Comparison of ENCODE assay signal across 8 cellular contexts in genomic region chr7:127396184-127396583, GRCh38. TPM values are rescaled to one million over a fixed set of nuclear protein-coding genes. Genes with fewer than 3 reads are reported as not detected.
A peak's percentile ranks its signal among the peaks of the same experiment; 100 is the strongest.
DNase-seq lines count a peak whose midpoint lies in the region; ATAC-seq and TF ChIP-seq lines count a peak whose summit lies in the region.

No MANE protein-coding gene starts in this region.

- no peak for DNase-seq in AG04450 (ENCODE audit: low read depth, low spot score)
- DNase-seq in activated naive CD8-positive, alpha-beta T cell treated with anti-CD3 and anti-CD28 coated beads for 36 hours = peak; percentile 61
- DNase-seq in islet precursor cell = no peak
- no peak for DNase-seq in mucosa of gallbladder (ENCODE audit: low spot score)
- no peak for DNase-seq in colonic mucosa
- no peak for DNase-seq in mucosa of descending colon

- H3K4me1 Mint-ChIP-seq in activated naive CD8-positive, alpha-beta T cell treated with anti-CD3 and anti-CD28 coated beads for 36 hours = peaks cover 24% of the 10 kb centered on the region

- no peak overlapping the region for H3K9ac ChIP-seq in colonic mucosa (ENCODE audit: low read depth in 2 of 2, low read length in 2 of 2)

- ATAC-seq in GM18505 (IDR thresholded peaks at IDR 0.05; ENCODE audit: unreplicated experiment) = peak; percentile 24
- peak; percentile 31 for ATAC-seq in HG03571 (IDR thresholded peaks at IDR 0.05; ENCODE audit: unreplicated experiment)
- ATAC-seq in mucosa of descending colon = no peak

- H3K27me3 Mint-ChIP-seq in activated naive CD8-positive, alpha-beta T cell treated with anti-CD3 and anti-CD28 coated beads for 36 hours = no peaks in the 10 kb centered on the region

- intact Hi-C loops in colonic mucosa (cut with DNase I) (no loop called here), mucosa of descending colon (cut with DNase I, micrococcal nuclease) (no loop called here)

- H3K27me3 ChIP-seq in AG04450 (ENCODE audit: control insufficient read depth, insufficient read depth, low read length) (peaks cover 4% of the 10 kb centered on the region), colonic mucosa (no peaks in the 10 kb centered on the region)

- CTCF ChIA-PET in AG04450 (lab: Charles Lee) = interaction anchor here (1.1 kb wide), 1 partner anchor 48 kb away, joined by 4 read pairs; no protein-coding TSS in a partner anchor

- no peaks in the 10 kb centered on the region for H3K4me1 ChIP-seq in colonic mucosa
- no peaks in the 10 kb centered on the region for H3K4me1 ChIP-seq in mucosa of descending colon (ENCODE audit: low read depth)

- no peak for TF ChIP-seq POLR2A in GM18505 (IDR thresholded peaks at IDR 0.05; ENCODE audit: borderline replicate concordance, extremely low read depth, insufficient read depth, insufficient read length)

- H3K27ac ChIP-seq in AG04450 (ENCODE audit: low read depth, low read length) (no peak overlapping the region), colonic mucosa (no peak overlapping the region)

- POLR2A ChIA-PET in AG04450 (lab: Yijun Ruan, JAX) = no interaction called here

- no peaks in the 10 kb centered on the region for H3K36me3 ChIP-seq in colonic mucosa
- H3K36me3 ChIP-seq in mucosa of descending colon (ENCODE audit: low read depth) = no peaks in the 10 kb centered on the region

- H3K9me3 Mint-ChIP-seq in activated naive CD8-positive, alpha-beta T cell treated with anti-CD3 and anti-CD28 coated beads for 36 hours = peaks cover 9% of the 10 kb centered on the region

- H3K27ac Mint-ChIP-seq in activated naive CD8-positive, alpha-beta T cell treated with anti-CD3 and anti-CD28 coated beads for 36 hours = no peak overlapping the region

- peak; percentile 22 for TF ChIP-seq CTCF in AG04450 (IDR thresholded peaks at IDR 0.05; ENCODE audit: low read depth, low read length)
- TF ChIP-seq CTCF in colonic mucosa (IDR thresholded peaks at IDR 0.05) = no peak
- no peak for TF ChIP-seq CTCF in mucosa of descending colon (IDR thresholded peaks at IDR 0.05)

- H3K36me3 Mint-ChIP-seq in activated naive CD8-positive, alpha-beta T cell treated with anti-CD3 and anti-CD28 coated beads for 36 hours = peaks cover 6% of the 10 kb centered on the region

- no peak overlapping the region for H3K4me3 Mint-ChIP-seq in activated naive CD8-positive, alpha-beta T cell treated with anti-CD3 and anti-CD28 coated beads for 36 hours

- no peak overlapping the region for H3K4me3 ChIP-seq in AG04450 (ENCODE audit: low read depth, low read length)
- no peak overlapping the region for H3K4me3 ChIP-seq in colonic mucosa
- no peak overlapping the region for H3K4me3 ChIP-seq in mucosa of descending colon

- H3K9me3 ChIP-seq in AG04450 (ENCODE audit: control insufficient read depth, insufficient read depth, low read length) (no peaks in the 10 kb centered on the region; the same call in 1 of the 2 replicates), colonic mucosa (no peaks in the 10 kb centered on the region), mucosa of descending colon (no peaks in the 10 kb centered on the region)

RNA-seq across cellular contexts. Expression of gene ZNF800, which starts 3.7 kb away (rescaled TPM):
- polyA plus RNA-seq in AG04450 (2011; rRNA removed) = 10.5 and 13.1 TPM in 2 replicates
- 13.6 and 22.3 TPM in 2 replicates for polyA minus RNA-seq in AG04450 (2011; rRNA and poly(A)+ RNA removed)
- total RNA-seq in activated naive CD8-positive, alpha-beta T cell treated with anti-CD3 and anti-CD28 coated beads for 36 hours = 10 to 100 TPM; 32.1 to 34.2 TPM
- total RNA-seq in mucosa of gallbladder (33.9 TPM), colonic mucosa (10 to 100 TPM; 27.0 to 32.4 TPM), mucosa of descending colon (10 to 100 TPM; 26.9 to 38.7 (median 35.6) TPM)
